ENCODE assay signal across 8 cellular contexts in the genomic region with DNA sequence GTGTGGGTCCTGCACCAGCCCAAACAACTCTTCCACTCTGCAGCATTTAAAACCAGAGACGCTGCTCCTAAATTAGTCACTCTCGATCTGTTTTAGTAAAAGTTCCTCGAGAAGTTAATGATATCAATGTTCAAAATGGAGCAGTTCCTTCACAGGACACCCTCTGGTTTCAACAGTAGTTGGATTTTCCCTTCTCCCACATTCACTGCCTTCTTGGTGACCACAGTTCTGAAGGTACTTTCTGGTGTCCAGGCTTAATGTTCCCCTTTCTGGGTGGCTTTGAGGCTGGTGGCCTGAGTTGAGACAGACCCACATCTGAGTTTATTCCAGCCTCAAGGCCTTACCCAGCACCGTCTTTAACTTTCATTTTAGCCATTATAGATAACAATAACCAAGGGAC.
"Had no signal": no experiment of that assay in that cellular context is flagged by ENCODE, and none has a peak within 500 bp of the region (broad histone marks: within the 10 kb centered on the region; RNA-seq: fewer than 3 reads in every experiment).

No MANE protein-coding gene starts in this region.

- H3K27me3 Mint-ChIP-seq: IgD-negative memory B cell had no signal

- H3K4me3 Mint-ChIP-seq: HFFc6, IgD-negative memory B cell had no signal

- H3K27ac Mint-ChIP-seq: HFFc6, IgD-negative memory B cell had no signal

- ATAC-seq: HCT116, HepG2 had no signal

- DNase-seq: GM23248, GOT3, H7, HFFc6, KBM-7 had no signal

- H3K4me1 Mint-ChIP-seq: IgD-negative memory B cell had no signal
